2 cellular contexts compared by ENCODE assay signal in genomic region chr15:56232058-56232457, GRCh38.
A peak's percentile ranks its signal among the peaks of the same experiment; 100 is the strongest.
TF ChIP-seq lines count a peak whose summit lies in the region.

No MANE protein-coding gene starts in this region.

TF ChIP-seq in HepG2, 621 proteins besides CTCF, POLR2A, EP300 and RAD21 (continues in another document):
- TF ChIP-seq ZKSCAN1 (IDR thresholded peaks at IDR 0.05; ENCODE audit: low read length) = peak; percentile 53; the same call in 1 of the 2 replicates
- TF ChIP-seq ZNF280D (CRISPR knock-in tag; IDR thresholded peaks at IDR 0.05) = peak; percentile 98
- no peak for TF ChIP-seq IKZF4 (CRISPR knock-in tag; IDR thresholded peaks at IDR 0.05; ENCODE audit: borderline replicate concordance, low read depth, not compliant biosample characterization)
- no peak for TF ChIP-seq GABPA (IDR thresholded peaks at IDR 0.05; ENCODE audit: low read depth, low read length)
- no peak for TF ChIP-seq GABPA (CRISPR knock-in tag; IDR thresholded peaks at IDR 0.05; ENCODE audit: low read depth)
- no peak for TF ChIP-seq ZNF124 (CRISPR knock-in tag; IDR thresholded peaks at IDR 0.05)
- TF ChIP-seq SSRP1 (CRISPR knock-in tag; IDR thresholded peaks at IDR 0.05) = no peak
- TF ChIP-seq NFRKB (IDR thresholded peaks at IDR 0.05) = no peak
- TF ChIP-seq KDM5B (CRISPR knock-in tag; IDR thresholded peaks at IDR 0.05; ENCODE audit: borderline replicate concordance) = no peak
- no peak for TF ChIP-seq ZNF747 (CRISPR knock-in tag; IDR thresholded peaks at IDR 0.05; ENCODE audit: borderline replicate concordance)
- TF ChIP-seq ZNF570 (CRISPR knock-in tag; IDR thresholded peaks at IDR 0.05; ENCODE audit: borderline replicate concordance) = no peak
- TF ChIP-seq ZNF142 (CRISPR knock-in tag; IDR thresholded peaks at IDR 0.05) = no peak
- no peak for TF ChIP-seq JUND (CRISPR knock-in tag; IDR thresholded peaks at IDR 0.05)
- no peak for TF ChIP-seq YEATS4 (CRISPR knock-in tag; IDR thresholded peaks at IDR 0.05; ENCODE audit: borderline replicate concordance)
- TF ChIP-seq ZNF280B (CRISPR knock-in tag; IDR thresholded peaks at IDR 0.05; ENCODE audit: borderline replicate concordance) = peak; percentile 62; the same call in 1 of the 2 replicates
- no peak for TF ChIP-seq ZNF567 (CRISPR knock-in tag; IDR thresholded peaks at IDR 0.05; ENCODE audit: borderline replicate concordance)
- no peak for TF ChIP-seq ZNF496 (CRISPR knock-in tag; IDR thresholded peaks at IDR 0.05; ENCODE audit: insufficient replicate concordance)
- TF ChIP-seq POGZ (CRISPR knock-in tag; IDR thresholded peaks at IDR 0.05) = no peak
- TF ChIP-seq ZNF720 (CRISPR knock-in tag; IDR thresholded peaks at IDR 0.05) = no peak
- TF ChIP-seq GZF1 (CRISPR knock-in tag; IDR thresholded peaks at IDR 0.05) = no peak
- TF ChIP-seq GATAD1 (CRISPR knock-in tag; IDR thresholded peaks at IDR 0.05) = no peak
- TF ChIP-seq MBD4 (IDR thresholded peaks at IDR 0.05; ENCODE audit: borderline replicate concordance, low read length) = no peak

TF ChIP-seq in K562, 482 proteins besides CTCF, POLR2A, EP300 and RAD21:
- no peak for TF ChIP-seq HEY1 (CRISPR knock-in tag; IDR thresholded peaks at IDR 0.05; ENCODE audit: borderline replicate concordance)
- 0 out of 2 replicates have a peak, but pooled peaks have one; percentile 8 for TF ChIP-seq JUN (IDR thresholded peaks at IDR 0.05; ENCODE audit: borderline replicate concordance, low read depth, low read length)
- TF ChIP-seq JUN (CRISPR knock-in tag; IDR thresholded peaks at IDR 0.05; ENCODE audit: borderline replicate concordance) = no peak
- TF ChIP-seq C11orf30 (IDR thresholded peaks at IDR 0.05; ENCODE audit: low read depth) = no peak
- peak; percentile 17 to 39; a peak in 1 of 4 replicates for TF ChIP-seq TRIM24 (IDR thresholded peaks at IDR 0.05)
- TF ChIP-seq ZBTB17 (CRISPR knock-in tag; IDR thresholded peaks at IDR 0.05) = no peak
- no peak for TF ChIP-seq ZNF12 (CRISPR knock-in tag; IDR thresholded peaks at IDR 0.05)
- TF ChIP-seq ZEB2 (IDR thresholded peaks at IDR 0.05) = peak; percentile 48; the same call in 1 of the 2 replicates
- no peak for TF ChIP-seq PYGO2 (tag; IDR thresholded peaks at IDR 0.05)
- no peak for TF ChIP-seq ZNF507 (tag; conservative IDR thresholded peaks at IDR 0.05)
- no peak for TF ChIP-seq ZNF785 (CRISPR knock-in tag; IDR thresholded peaks at IDR 0.05)
- TF ChIP-seq CBX1 (IDR thresholded peaks at IDR 0.05; ENCODE audit: low read depth) = peak; percentile 96
- peak; percentile 86 for TF ChIP-seq ZBTB33 (CRISPR knock-in tag; IDR thresholded peaks at IDR 0.05)
- 0 out of 2 replicates have a peak, but pooled peaks have one; percentile 55 for TF ChIP-seq XRCC3 (IDR thresholded peaks at IDR 0.05)
- no peak for TF ChIP-seq MCM5 (IDR thresholded peaks at IDR 0.05; ENCODE audit: low read depth)
- no peak for TF ChIP-seq ESRRB (CRISPR knock-in tag; IDR thresholded peaks at IDR 0.05; ENCODE audit: borderline replicate concordance)
- TF ChIP-seq E2F5 (CRISPR knock-in tag; IDR thresholded peaks at IDR 0.05) = no peak
- no peak for TF ChIP-seq GATAD2A (IDR thresholded peaks at IDR 0.05)
- no peak for TF ChIP-seq MTA2 (IDR thresholded peaks at IDR 0.05; ENCODE audit: low read depth)
- TF ChIP-seq TAF7 (tag; IDR thresholded peaks at IDR 0.05) = no peak
- TF ChIP-seq ZMIZ1 (IDR thresholded peaks at IDR 0.05; ENCODE audit: low read depth in 2 of 2, low read length in 2 of 2) = no peak
- no peak for TF ChIP-seq ZNF583 (CRISPR knock-in tag; IDR thresholded peaks at IDR 0.05)
- TF ChIP-seq MCM3 (IDR thresholded peaks at IDR 0.05) = no peak
- peak; percentile 82 for TF ChIP-seq ZFP36 (IDR thresholded peaks at IDR 0.05; ENCODE audit: low read depth, low read length, partially characterized antibody)
- TF ChIP-seq TRIM28 (IDR thresholded peaks at IDR 0.05) = peak; percentile 95
- no peak for TF ChIP-seq FOXP1 (CRISPR knock-in tag; IDR thresholded peaks at IDR 0.05)
- TF ChIP-seq CAMTA2 (CRISPR knock-in tag; conservative IDR thresholded peaks at IDR 0.05) = no peak
- TF ChIP-seq KLF6 (CRISPR knock-in tag; IDR thresholded peaks at IDR 0.05; ENCODE audit: borderline replicate concordance) = no peak
- peak; percentile 68; the same call in 1 of the 2 replicates for TF ChIP-seq HLTF (IDR thresholded peaks at IDR 0.05)
- TF ChIP-seq ZNF445 (CRISPR knock-in tag; IDR thresholded peaks at IDR 0.05; ENCODE audit: low read depth) = 0 out of 2 replicates have a peak, but pooled peaks have one; percentile 35
- TF ChIP-seq MEF2D (tag; conservative IDR thresholded peaks at IDR 0.05; ENCODE audit: low read depth) = no peak
- TF ChIP-seq DACH1 (IDR thresholded peaks at IDR 0.05; ENCODE audit: partially characterized antibody) = no peak
- TF ChIP-seq TCF15 (CRISPR knock-in tag; IDR thresholded peaks at IDR 0.05) = no peak
- no peak for TF ChIP-seq XRCC5 (IDR thresholded peaks at IDR 0.05; ENCODE audit: low read depth, low read length)
- TF ChIP-seq CBX5 (IDR thresholded peaks at IDR 0.05; ENCODE audit: borderline replicate concordance, low read depth) = peak; percentile 96
- TF ChIP-seq ZNF280A (IDR thresholded peaks at IDR 0.05; ENCODE audit: low read depth, partially characterized antibody) = peak; percentile 89
- TF ChIP-seq CBX3 (IDR thresholded peaks at IDR 0.05; ENCODE audit: borderline replicate concordance in 1 of 2, low read length in 2 of 2) = peak in 1 of 2 experiments; percentile 95; a peak in 2 of 3 replicates
- TF ChIP-seq ZNF592 (IDR thresholded peaks at IDR 0.05) = no peak
- TF ChIP-seq ZBTB26 (CRISPR knock-in tag; IDR thresholded peaks at IDR 0.05) = no peak
- TF ChIP-seq ZSCAN29 (IDR thresholded peaks at IDR 0.05) = no peak
- TF ChIP-seq ZNF354B (CRISPR knock-in tag; IDR thresholded peaks at IDR 0.05) = no peak
- TF ChIP-seq MBD2 (IDR thresholded peaks at IDR 0.05; ENCODE audit: borderline replicate concordance, low read depth) = no peak
- no peak for TF ChIP-seq SMARCC2 (IDR thresholded peaks at IDR 0.05; ENCODE audit: low read depth)
- TF ChIP-seq ZNF280B (CRISPR knock-in tag; IDR thresholded peaks at IDR 0.05) = peak; percentile 70; the same call in 1 of the 2 replicates
- no peak for TF ChIP-seq HMG20A (CRISPR knock-in tag; conservative IDR thresholded peaks at IDR 0.05)
